ENCODE assay signal across 9 cellular contexts in the genomic region with DNA sequence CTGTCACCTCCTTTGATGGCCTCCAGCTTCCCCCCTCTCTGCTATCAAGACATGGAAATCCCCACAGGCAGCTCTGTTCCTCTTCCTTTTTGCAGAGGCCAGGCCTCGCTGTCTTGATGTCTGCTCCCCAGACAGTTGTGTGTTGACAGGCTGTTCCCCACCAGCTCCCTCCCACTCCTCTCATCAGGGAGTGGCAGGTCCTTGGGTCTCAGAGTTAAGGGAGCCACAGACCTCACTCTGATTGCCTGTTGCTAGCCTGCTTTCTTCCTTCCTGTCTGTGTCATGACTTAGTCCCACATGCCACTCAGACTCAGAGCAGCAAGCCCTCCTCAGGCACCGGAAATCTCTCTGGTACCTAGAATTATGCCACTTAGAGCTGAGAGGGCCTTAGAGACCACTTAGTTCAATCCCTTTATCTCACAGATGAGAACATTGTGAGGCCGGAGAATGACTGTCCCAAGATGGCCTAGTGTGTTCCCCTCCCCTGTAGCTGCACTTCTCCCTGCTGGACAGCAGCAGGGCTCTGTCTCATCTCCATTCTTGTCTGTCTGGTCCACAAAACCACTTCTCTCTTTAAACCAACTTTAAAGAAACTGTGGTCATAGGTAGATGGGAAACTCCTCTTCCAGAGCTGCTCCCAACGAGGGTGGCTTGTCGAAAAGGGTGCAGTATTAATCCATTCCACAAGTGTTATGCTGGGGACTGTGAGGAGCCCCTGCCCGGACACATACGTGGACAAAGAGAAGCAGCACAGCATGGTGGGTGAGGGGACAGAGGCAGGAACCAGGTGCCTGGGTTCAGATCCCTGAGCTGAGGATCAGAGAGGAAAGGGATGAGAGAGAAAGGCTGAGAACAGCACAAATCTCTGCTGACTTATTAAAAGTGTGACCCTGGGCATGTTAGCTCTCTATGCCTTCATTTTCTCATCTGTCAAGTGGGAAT. TPM values are rescaled to one million over a fixed set of nuclear protein-coding genes. Genes with fewer than 3 reads are reported as not detected.
DNase-seq lines count a peak whose midpoint lies in the region; ATAC-seq and TF ChIP-seq lines count a peak whose summit lies in the region.
"Had no signal": no experiment of that assay in that cellular context is flagged by ENCODE, and none has a peak within 500 bp of the region (broad histone marks: within the 10 kb centered on the region; RNA-seq: fewer than 3 reads in every experiment).

No MANE protein-coding gene starts in this region.

- H3K4me1 Mint-ChIP-seq in activated naive CD8-positive, alpha-beta T cell treated with anti-CD3 and anti-CD28 coated beads for 36 hours: peaks cover 53% of the 10 kb centered on the region
- peaks cover 19% of the 10 kb centered on the region for H3K4me1 Mint-ChIP-seq in chondrocyte (ENCODE audit: low read depth)

- peak overlapping the region; percentile 75 for H3K4me3 ChIP-seq in psoas muscle
- H3K4me3 ChIP-seq: A549 had no signal

- peak overlapping the region; percentile 99 for H3K27ac Mint-ChIP-seq in activated naive CD8-positive, alpha-beta T cell treated with anti-CD3 and anti-CD28 coated beads for 36 hours
- no peak overlapping the region for H3K27ac Mint-ChIP-seq in chondrocyte (ENCODE audit: unreplicated experiment)

- 80 to 89% (median 88%) methylated on average over 7 of the region's 7 CpGs for WGBS in psoas muscle, 3 donors

- peak overlapping the region; percentile 76 for H3K4me3 Mint-ChIP-seq in activated naive CD8-positive, alpha-beta T cell treated with anti-CD3 and anti-CD28 coated beads for 36 hours
- no peak overlapping the region for H3K4me3 Mint-ChIP-seq in chondrocyte (ENCODE audit: unreplicated experiment)

- no peaks in the 10 kb centered on the region for H3K9me3 ChIP-seq in psoas muscle
- H3K9me3 ChIP-seq: A549 had no signal

- H3K36me3 ChIP-seq in psoas muscle (ENCODE audit: insufficient read depth in 1 of 2, low read depth in 1 of 2): peaks cover 5 to 68% of the 10 kb centered on the region in 2 donors

- H3K4me1 ChIP-seq in psoas muscle: peaks cover 25% of the 10 kb centered on the region

- peaks cover 25% of the 10 kb centered on the region for H3K36me3 Mint-ChIP-seq in activated naive CD8-positive, alpha-beta T cell treated with anti-CD3 and anti-CD28 coated beads for 36 hours
- no peaks in the 10 kb centered on the region for H3K36me3 Mint-ChIP-seq in chondrocyte (ENCODE audit: low read depth)

- intact Hi-C loops in psoas muscle (cut with DNase I): loop anchor here in 1 of 2 donors (10.0 kb wide), 1 partner anchor 56 kb away; no protein-coding TSS in a partner anchor

- DNase-seq in NCI-H187 (lab: John Stamatoyannopoulos, UW) (peak; percentile 15 to 25), NCI-H187 treated with DMSO at 0.1 percent for 48 hours (lab: John Stamatoyannopoulos, UW) (no peak), T-helper 1 cell (peak; percentile 39 to 87 (median 56)), psoas muscle (no peak), chondrocyte (ENCODE audit: low spot score) (no peak), DMS53 (lab: John Stamatoyannopoulos, UW) (no peak)
- peak; percentile 64 for DNase-seq in activated naive CD8-positive, alpha-beta T cell treated with anti-CD3 and anti-CD28 coated beads for 36 hours

- ATAC-seq in HG03064 (IDR thresholded peaks at IDR 0.05; ENCODE audit: low read depth, unreplicated experiment) (peak; percentile 51), psoas muscle (no peak)
- ATAC-seq: A549 had no signal

- no peaks in the 10 kb centered on the region for H3K27me3 Mint-ChIP-seq in activated naive CD8-positive, alpha-beta T cell treated with anti-CD3 and anti-CD28 coated beads for 36 hours
- no peaks in the 10 kb centered on the region for H3K27me3 Mint-ChIP-seq in chondrocyte (ENCODE audit: low read depth)

- H3K27ac ChIP-seq in psoas muscle: no peak overlapping the region
- H3K27ac ChIP-seq: A549 had no signal

- no peaks in the 10 kb centered on the region for H3K9me3 Mint-ChIP-seq in activated naive CD8-positive, alpha-beta T cell treated with anti-CD3 and anti-CD28 coated beads for 36 hours
- no peaks in the 10 kb centered on the region for H3K9me3 Mint-ChIP-seq in chondrocyte (ENCODE audit: low read depth)

- H3K27me3 ChIP-seq in psoas muscle (ENCODE audit: insufficient read depth in 3 of 3, low read length in 2 of 3): no peaks in the 10 kb centered on the region

- TF ChIP-seq CTCF in psoas muscle (IDR thresholded peaks at IDR 0.05) (no peak), chondrocyte (IDR thresholded peaks at IDR 0.05) (no peak)

RNA-seq across cellular contexts. Expression of a gene that starts 4.2 kb away (rescaled TPM):
- total RNA-seq in activated naive CD8-positive, alpha-beta T cell treated with anti-CD3 and anti-CD28 coated beads for 36 hours: 10 to 100 TPM; 20.2 to 20.7 TPM
- total RNA-seq in psoas muscle (100 to 1,000 TPM in 3 of 4 donors, 10 to 100 TPM in 1; 45.4 to 120 (median 110) TPM), chondrocyte (2.2 to 3.1 TPM (median 2.3 TPM) in 3 replicates)
- 10 to 100 TPM; 23.5 to 67.7 (median 57.9) TPM for polyA plus RNA-seq in psoas muscle

Comparison
In these comparisons a context has a peak if more than half of its experiments do, and no peak if none do; other contexts are left out.
1. DNase-seq: peak in NCI-H187 (2 of 2), T-helper 1 cell (5 of 5) and activated naive CD8-positive, alpha-beta T cell treated with anti-CD3 and anti-CD28 coated beads for 36 hours (single experiment); none in NCI-H187 treated with DMSO at 0.1 percent for 48 hours (single experiment), psoas muscle (0 of 2), chondrocyte (single experiment) and DMS53 (single experiment).